1 cellular context compared by ENCODE assay signal in genomic region chr7:129055861-129056464, GRCh38.
TF ChIP-seq lines count a peak whose summit lies in the region.

No MANE protein-coding gene starts in this region.

TF ChIP-seq in HepG2, 621 proteins besides CTCF, POLR2A, EP300 and RAD21 (continued from another document):
- TF ChIP-seq ZBTB33 (CRISPR knock-in tag; IDR thresholded peaks at IDR 0.05) = 0 out of 2 replicates have a peak, but pooled peaks have one; percentile 23
